ENCODE assay signal across 2 cellular contexts in the genomic region with DNA sequence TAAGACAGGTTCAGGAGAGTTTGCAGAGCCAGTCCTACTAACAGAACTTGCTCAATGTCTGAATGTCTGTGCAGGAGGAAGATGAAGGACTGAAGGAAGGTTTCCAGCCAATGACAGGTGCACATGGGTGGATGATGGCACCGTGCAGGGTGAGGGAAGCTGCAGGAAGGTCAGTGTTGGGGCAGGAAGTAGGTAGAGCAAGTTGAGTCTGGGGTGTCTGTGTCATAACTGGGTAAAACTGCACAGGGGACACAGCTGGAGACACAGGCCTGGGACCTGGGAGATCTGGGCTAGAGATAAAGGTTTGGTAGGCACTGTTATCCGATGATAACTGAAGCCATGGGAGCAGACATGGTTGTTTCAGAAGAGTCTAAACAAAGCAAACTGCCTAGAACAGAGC.
TF ChIP-seq lines count a peak whose summit lies in the region.

No MANE protein-coding gene starts in this region.

TF ChIP-seq in A549, 52 proteins besides CTCF, POLR2A, EP300 and RAD21 (continued from another document):
- TF ChIP-seq, protein P1, sequence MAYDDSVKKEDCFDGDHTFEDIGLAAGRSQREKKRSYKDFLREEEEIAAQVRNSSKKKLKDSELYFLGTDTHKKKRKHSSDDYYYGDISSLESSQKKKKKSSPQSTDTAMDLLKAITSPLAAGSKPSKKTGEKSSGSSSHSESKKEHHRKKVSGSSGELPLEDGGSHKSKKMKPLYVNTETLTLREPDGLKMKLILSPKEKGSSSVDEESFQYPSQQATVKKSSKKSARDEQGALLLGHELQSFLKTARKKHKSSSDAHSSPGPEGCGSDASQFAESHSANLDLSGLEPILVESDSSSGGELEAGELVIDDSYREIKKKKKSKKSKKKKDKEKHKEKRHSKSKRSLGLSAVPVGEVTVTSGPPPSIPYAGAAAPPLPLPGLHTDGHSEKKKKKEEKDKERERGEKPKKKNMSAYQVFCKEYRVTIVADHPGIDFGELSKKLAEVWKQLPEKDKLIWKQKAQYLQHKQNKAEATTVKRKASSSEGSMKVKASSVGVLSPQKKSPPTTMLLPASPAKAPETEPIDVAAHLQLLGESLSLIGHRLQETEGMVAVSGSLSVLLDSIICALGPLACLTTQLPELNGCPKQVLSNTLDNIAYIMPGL (CRISPR knock-in tag; IDR thresholded peaks at IDR 0.05; ENCODE audit: borderline replicate concordance) = no peak
- no peak for TF ChIP-seq POLR2AphosphoS2 (conservative IDR thresholded peaks at IDR 0.05; ENCODE audit: low read length)
- no peak for TF ChIP-seq CHD4 (IDR thresholded peaks at IDR 0.05; ENCODE audit: borderline replicate concordance)
- TF ChIP-seq FOSB (CRISPR knock-in tag; IDR thresholded peaks at IDR 0.05) = no peak
- TF ChIP-seq EHF (CRISPR knock-in tag; IDR thresholded peaks at IDR 0.05) = no peak
- TF ChIP-seq MAZ (IDR thresholded peaks at IDR 0.05; ENCODE audit: borderline replicate concordance, low read depth, low read length) = no peak
- no peak for TF ChIP-seq PHF8 (IDR thresholded peaks at IDR 0.05; ENCODE audit: borderline replicate concordance, low read depth)
- TF ChIP-seq FOXS1 (CRISPR knock-in tag; IDR thresholded peaks at IDR 0.05) = no peak
- no peak for TF ChIP-seq ZC3H11A (IDR thresholded peaks at IDR 0.05)
- TF ChIP-seq, protein P2, sequence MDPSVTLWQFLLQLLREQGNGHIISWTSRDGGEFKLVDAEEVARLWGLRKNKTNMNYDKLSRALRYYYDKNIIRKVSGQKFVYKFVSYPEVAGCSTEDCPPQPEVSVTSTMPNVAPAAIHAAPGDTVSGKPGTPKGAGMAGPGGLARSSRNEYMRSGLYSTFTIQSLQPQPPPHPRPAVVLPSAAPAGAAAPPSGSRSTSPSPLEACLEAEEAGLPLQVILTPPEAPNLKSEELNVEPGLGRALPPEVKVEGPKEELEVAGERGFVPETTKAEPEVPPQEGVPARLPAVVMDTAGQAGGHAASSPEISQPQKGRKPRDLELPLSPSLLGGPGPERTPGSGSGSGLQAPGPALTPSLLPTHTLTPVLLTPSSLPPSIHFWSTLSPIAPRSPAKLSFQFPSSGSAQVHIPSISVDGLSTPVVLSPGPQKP (IDR thresholded peaks at IDR 0.05; ENCODE audit: low read depth, low read length) = no peak
- no peak for TF ChIP-seq CBX2 (IDR thresholded peaks at IDR 0.05; ENCODE audit: borderline replicate concordance, low read depth)
- TF ChIP-seq RCOR1 (IDR thresholded peaks at IDR 0.05; ENCODE audit: low read depth, low read length) = no peak

TF ChIP-seq in GM23338, 12 proteins besides CTCF, POLR2A, EP300 and RAD21 (continued from another document):
- TF ChIP-seq, protein P3, sequence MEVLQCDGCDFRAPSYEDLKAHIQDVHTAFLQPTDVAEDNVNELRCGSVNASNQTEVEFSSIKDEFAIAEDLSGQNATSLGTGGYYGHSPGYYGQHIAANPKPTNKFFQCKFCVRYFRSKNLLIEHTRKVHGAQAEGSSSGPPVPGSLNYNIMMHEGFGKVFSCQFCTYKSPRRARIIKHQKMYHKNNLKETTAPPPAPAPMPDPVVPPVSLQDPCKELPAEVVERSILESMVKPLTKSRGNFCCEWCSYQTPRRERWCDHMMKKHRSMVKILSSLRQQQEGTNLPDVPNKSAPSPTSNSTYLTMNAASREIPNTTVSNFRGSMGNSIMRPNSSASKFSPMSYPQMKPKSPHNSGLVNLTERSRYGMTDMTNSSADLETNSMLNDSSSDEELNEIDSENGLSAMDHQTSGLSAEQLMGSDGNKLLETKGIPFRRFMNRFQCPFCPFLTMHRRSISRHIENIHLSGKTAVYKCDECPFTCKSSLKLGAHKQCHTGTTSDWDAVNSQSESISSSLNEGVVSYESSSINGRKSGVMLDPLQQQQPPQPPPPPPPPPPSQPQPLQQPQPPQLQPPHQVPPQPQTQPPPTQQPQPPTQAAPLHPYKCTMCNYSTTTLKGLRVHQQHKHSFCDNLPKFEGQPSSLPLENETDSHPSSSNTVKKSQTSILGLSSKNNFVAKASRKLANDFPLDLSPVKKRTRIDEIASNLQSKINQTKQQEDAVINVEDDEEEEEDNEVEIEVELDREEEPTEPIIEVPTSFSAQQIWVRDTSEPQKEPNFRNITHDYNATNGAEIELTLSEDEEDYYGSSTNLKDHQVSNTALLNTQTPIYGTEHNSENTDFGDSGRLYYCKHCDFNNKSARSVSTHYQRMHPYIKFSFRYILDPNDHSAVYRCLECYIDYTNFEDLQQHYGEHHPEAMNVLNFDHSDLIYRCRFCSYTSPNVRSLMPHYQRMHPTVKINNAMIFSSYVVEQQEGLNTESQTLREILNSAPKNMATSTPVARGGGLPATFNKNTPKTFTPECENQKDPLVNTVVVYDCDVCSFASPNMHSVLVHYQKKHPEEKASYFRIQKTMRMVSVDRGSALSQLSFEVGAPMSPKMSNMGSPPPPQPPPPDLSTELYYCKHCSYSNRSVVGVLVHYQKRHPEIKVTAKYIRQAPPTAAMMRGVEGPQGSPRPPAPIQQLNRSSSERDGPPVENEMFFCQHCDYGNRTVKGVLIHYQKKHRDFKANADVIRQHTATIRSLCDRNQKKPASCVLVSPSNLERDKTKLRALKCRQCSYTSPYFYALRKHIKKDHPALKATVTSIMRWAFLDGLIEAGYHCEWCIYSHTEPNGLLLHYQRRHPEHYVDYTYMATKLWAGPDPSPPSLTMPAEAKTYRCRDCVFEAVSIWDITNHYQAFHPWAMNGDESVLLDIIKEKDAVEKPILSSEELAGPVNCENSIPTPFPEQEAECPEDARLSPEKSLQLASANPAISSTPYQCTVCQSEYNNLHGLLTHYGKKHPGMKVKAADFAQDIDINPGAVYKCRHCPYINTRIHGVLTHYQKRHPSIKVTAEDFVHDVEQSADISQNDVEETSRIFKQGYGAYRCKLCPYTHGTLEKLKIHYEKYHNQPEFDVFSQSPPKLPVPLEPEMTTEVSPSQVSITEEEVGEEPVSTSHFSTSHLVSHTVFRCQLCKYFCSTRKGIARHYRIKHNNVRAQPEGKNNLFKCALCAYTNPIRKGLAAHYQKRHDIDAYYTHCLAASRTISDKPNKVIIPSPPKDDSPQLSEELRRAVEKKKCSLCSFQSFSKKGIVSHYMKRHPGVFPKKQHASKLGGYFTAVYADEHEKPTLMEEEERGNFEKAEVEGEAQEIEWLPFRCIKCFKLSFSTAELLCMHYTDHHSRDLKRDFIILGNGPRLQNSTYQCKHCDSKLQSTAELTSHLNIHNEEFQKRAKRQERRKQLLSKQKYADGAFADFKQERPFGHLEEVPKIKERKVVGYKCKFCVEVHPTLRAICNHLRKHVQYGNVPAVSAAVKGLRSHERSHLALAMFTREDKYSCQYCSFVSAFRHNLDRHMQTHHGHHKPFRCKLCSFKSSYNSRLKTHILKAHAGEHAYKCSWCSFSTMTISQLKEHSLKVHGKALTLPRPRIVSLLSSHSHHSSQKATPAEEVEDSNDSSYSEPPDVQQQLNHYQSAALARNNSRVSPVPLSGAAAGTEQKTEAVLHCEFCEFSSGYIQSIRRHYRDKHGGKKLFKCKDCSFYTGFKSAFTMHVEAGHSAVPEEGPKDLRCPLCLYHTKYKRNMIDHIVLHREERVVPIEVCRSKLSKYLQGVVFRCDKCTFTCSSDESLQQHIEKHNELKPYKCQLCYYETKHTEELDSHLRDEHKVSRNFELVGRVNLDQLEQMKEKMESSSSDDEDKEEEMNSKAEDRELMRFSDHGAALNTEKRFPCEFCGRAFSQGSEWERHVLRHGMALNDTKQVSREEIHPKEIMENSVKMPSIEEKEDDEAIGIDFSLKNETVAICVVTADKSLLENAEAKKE (CRISPR knock-in tag; IDR thresholded peaks at IDR 0.05) = no peak
- no peak for TF ChIP-seq EZH2phosphoT487 (IDR thresholded peaks at IDR 0.05; ENCODE audit: unreplicated experiment)
- no peak for TF ChIP-seq POLR2AphosphoS5 (IDR thresholded peaks at IDR 0.05; ENCODE audit: low read depth)
- TF ChIP-seq, protein P4, sequence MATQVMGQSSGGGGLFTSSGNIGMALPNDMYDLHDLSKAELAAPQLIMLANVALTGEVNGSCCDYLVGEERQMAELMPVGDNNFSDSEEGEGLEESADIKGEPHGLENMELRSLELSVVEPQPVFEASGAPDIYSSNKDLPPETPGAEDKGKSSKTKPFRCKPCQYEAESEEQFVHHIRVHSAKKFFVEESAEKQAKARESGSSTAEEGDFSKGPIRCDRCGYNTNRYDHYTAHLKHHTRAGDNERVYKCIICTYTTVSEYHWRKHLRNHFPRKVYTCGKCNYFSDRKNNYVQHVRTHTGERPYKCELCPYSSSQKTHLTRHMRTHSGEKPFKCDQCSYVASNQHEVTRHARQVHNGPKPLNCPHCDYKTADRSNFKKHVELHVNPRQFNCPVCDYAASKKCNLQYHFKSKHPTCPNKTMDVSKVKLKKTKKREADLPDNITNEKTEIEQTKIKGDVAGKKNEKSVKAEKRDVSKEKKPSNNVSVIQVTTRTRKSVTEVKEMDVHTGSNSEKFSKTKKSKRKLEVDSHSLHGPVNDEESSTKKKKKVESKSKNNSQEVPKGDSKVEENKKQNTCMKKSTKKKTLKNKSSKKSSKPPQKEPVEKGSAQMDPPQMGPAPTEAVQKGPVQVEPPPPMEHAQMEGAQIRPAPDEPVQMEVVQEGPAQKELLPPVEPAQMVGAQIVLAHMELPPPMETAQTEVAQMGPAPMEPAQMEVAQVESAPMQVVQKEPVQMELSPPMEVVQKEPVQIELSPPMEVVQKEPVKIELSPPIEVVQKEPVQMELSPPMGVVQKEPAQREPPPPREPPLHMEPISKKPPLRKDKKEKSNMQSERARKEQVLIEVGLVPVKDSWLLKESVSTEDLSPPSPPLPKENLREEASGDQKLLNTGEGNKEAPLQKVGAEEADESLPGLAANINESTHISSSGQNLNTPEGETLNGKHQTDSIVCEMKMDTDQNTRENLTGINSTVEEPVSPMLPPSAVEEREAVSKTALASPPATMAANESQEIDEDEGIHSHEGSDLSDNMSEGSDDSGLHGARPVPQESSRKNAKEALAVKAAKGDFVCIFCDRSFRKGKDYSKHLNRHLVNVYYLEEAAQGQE (IDR thresholded peaks at IDR 0.05; ENCODE audit: unreplicated experiment) = no peak
- no peak for TF ChIP-seq ZNF114 (CRISPR knock-in tag; IDR thresholded peaks at IDR 0.05)
- TF ChIP-seq JUNB (IDR thresholded peaks at IDR 0.05; ENCODE audit: unreplicated experiment) = no peak
- TF ChIP-seq EZH2 (IDR thresholded peaks at IDR 0.05; ENCODE audit: low read depth, unreplicated experiment) = no peak
- TF ChIP-seq, protein P5, sequence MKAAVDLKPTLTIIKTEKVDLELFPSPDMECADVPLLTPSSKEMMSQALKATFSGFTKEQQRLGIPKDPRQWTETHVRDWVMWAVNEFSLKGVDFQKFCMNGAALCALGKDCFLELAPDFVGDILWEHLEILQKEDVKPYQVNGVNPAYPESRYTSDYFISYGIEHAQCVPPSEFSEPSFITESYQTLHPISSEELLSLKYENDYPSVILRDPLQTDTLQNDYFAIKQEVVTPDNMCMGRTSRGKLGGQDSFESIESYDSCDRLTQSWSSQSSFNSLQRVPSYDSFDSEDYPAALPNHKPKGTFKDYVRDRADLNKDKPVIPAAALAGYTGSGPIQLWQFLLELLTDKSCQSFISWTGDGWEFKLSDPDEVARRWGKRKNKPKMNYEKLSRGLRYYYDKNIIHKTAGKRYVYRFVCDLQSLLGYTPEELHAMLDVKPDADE (IDR thresholded peaks at IDR 0.05) = no peak
- no peak for TF ChIP-seq STAT1 (IDR thresholded peaks at IDR 0.05; ENCODE audit: unreplicated experiment)
- TF ChIP-seq ZNF331 (CRISPR knock-in tag; IDR thresholded peaks at IDR 0.05; ENCODE audit: low read depth) = no peak
TF ChIP-seq in GM23338: peak in this region for 0.
